ENCODE assay signal across 32 cellular contexts in the genomic region with DNA sequence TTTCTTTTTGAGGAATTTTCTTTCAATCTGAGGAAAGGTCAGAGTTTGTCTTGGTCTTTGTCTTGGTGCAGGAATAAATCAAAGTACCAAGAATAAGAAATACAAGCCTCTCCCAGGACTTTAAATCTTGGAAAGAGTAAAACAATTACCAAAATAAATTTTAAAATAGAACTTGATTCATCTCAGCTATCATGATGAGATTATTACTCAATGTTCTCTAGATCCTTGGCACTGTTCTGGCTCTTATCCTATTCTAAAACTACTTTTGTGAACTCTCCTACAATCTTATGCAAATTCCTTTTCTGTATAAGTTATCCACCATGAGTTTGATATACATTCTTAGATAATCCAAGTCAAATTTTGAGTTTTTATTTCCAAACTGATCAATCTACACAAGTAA.
"Had no signal": no experiment of that assay in that cellular context is flagged by ENCODE, and none has a peak within 500 bp of the region (broad histone marks: within the 10 kb centered on the region; RNA-seq: fewer than 3 reads in every experiment).

No MANE protein-coding gene starts in this region.

- H3K27me3 ChIP-seq: adrenal gland, body of pancreas, brain microvascular endothelial cell, breast epithelium had no signal

- H3K4me1 ChIP-seq: adrenal gland, body of pancreas, breast epithelium had no signal

- DNase-seq: activated B cell treated with CpG ODN at 0.5 μM for 24 hours; activated CD4-positive, alpha-beta memory T cell treated with anti-CD3 and anti-CD28 coated beads for 36 hours; activated CD4-positive, alpha-beta T cell treated with anti-CD3 and anti-CD28 coated beads for 4 hours; activated CD4-positive, alpha-beta T cell treated with anti-CD3 and anti-CD28 coated beads, Interleukin-2, amount 10 ng/mL, durations not matched to agents 24 days and 14 days; activated CD4-positive, alpha-beta T cell treated with anti-CD3 and anti-CD28 coated beads, Interleukin-2, amount 50 U/mL, for 1 hour; activated CD4-positive, alpha-beta T cell treated with anti-CD3 and anti-CD28 coated beads, Interleukin-2, amount 50 U/mL, for 4 hours; activated CD4-positive, CD25-positive, alpha-beta regulatory T cell treated with anti-CD3 and anti-CD28 coated beads, Interleukin-2, amount 50 U/mL, for 72 hours; activated CD8-positive, alpha-beta memory T cell treated with anti-CD3 and anti-CD28 coated beads, Interleukin-2, amount 50 U/mL, for 4 hours; activated CD8-positive, alpha-beta T cell treated with anti-CD3 and anti-CD28 coated beads for 36 hours; activated effector memory CD4-positive, alpha-beta T cell treated with anti-CD3 and anti-CD28 coated beads, Interleukin-2, amount 50 U/mL, for 16 hours; activated gamma-delta T cell treated with Interleukin-2 at 50 U/mL for 16 hours; activated naive CD4-positive, alpha-beta T cell; activated naive CD4-positive, alpha-beta T cell treated with anti-CD3 and anti-CD28 coated beads for 36 hours; activated naive CD4-positive, alpha-beta T cell treated with anti-CD3 and anti-CD28 coated beads, Interleukin-2, amount 50 U/mL, for 16 hours; activated naive CD8-positive, alpha-beta T cell treated with anti-CD3 and anti-CD28 coated beads for 36 hours; activated T-cell treated with anti-CD3 and anti-CD28 coated beads for 4 hours; activated T-cell treated with anti-CD3 and anti-CD28 coated beads, Interleukin-2, amount 50 U/mL, for 1 hour; activated T-cell treated with anti-CD3 and anti-CD28 coated beads, Interleukin-2, amount 50 U/mL, for 4 hours; activated T-cell treated with anti-CD3 and anti-CD28 coated beads, Interleukin-2, amount 50 U/mL, for 72 hours; adrenal gland; amniotic stem cell; aorta; body of pancreas; brain microvascular endothelial cell; SW 1271; T-helper 1 cell; T-helper 2 cell; T-helper 9 cell had no signal

- H3K4me3 ChIP-seq: adrenal gland, body of pancreas, breast epithelium had no signal

- H3K27ac ChIP-seq: adrenal gland, body of pancreas, brain microvascular endothelial cell, breast epithelium, VCaP had no signal

- ATAC-seq: activated CD8-positive, alpha-beta T cell treated with anti-CD3 and anti-CD28 coated beads for 36 hours; activated naive CD4-positive, alpha-beta T cell treated with anti-CD3 and anti-CD28 coated beads, Interleukin-2, amount 50 U/mL, for 72 hours; activated T-cell treated with anti-CD3 and anti-CD28 coated beads, Interleukin-2, amount 50 U/mL, for 4 hours; activated T-cell treated with anti-CD3 and anti-CD28 coated beads, Interleukin-2, amount 50 U/mL, for 72 hours; activated T-helper 17 cell treated with anti-CD3 and anti-CD28 coated beads, Interleukin-2, amount 50 U/mL, for 72 hours; body of pancreas had no signal

- H3K36me3 ChIP-seq: adrenal gland, brain microvascular endothelial cell, breast epithelium had no signal

- H3K9me3 ChIP-seq: adrenal gland, body of pancreas, breast epithelium had no signal
